Comparison of ENCODE assay signal across 1 cellular context in the genomic region with DNA sequence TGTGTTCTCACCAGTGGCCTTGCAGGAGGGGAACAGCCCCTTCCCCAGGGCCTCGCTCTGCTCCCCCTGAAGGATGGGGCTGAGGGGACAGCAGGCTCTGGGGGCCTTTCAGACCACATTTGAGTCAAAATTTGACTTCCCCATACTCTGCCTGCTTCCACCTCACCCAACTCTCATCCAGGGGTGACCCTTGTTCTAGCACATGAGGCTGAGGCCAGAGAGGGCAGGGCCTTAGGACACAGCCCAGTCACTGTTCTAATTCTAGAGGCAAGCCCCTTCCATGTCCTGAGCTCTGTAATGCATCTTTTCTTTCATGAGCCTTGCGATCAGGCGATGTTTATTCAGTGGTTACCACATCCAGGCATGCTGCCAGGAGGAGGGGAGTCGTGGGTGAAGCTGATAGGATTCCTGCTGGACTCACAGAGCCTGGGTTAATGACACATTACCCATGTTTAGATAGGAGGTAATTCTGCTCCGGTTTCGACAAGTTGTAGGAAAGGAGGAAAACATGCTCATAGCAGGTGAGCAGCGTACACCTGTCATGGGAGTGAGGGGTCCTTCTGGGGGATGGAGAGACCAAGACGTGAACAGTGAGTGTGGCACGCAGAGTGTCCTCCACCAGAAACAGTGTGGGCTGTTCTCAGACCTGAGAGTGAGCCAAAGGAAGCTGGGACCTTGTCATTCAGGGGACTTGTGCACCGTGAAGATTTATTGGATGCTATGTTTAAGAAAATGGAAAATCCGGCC.
TF ChIP-seq lines count a peak whose summit lies in the region.

No MANE protein-coding gene starts in this region.

TF ChIP-seq in liver, 16 proteins besides CTCF, POLR2A, EP300 and RAD21 (continued from another document):
- peak; percentile 75 for TF ChIP-seq REST (IDR thresholded peaks at IDR 0.05)
- TF ChIP-seq TAF1 (conservative IDR thresholded peaks at IDR 0.05): peak; percentile 57
